ENCODE assay signal across 8 cellular contexts in genomic region chr7:27129729-27130539, GRCh38. TPM values are rescaled to one million over a fixed set of nuclear protein-coding genes. Genes with fewer than 3 reads are reported as not detected.
DNase-seq lines count a peak whose midpoint lies in the region; ATAC-seq and TF ChIP-seq lines count a peak whose summit lies in the region.

No MANE protein-coding gene starts in this region.

- H2AFZ ChIP-seq in fibroblast of lung (ENCODE audit: low read length), result no peak overlapping the region

- H3K36me3 ChIP-seq in fibroblast of lung (ENCODE audit: control insufficient read depth, insufficient read depth, low read length), result no peaks in the 10 kb centered on the region

- peaks cover 16% of the 10 kb centered on the region for H3K4me1 ChIP-seq in fibroblast of lung (ENCODE audit: control insufficient read depth, extremely low read depth, insufficient read depth, low read length)

- no peaks in the 10 kb centered on the region for H4K20me1 ChIP-seq in fibroblast of lung (ENCODE audit: control insufficient read depth, extremely low read depth, insufficient read depth, low read length)

- ATAC-seq in omental fat pad (ENCODE audit: low FRiP score) (peak; percentile 24), HG03378 (IDR thresholded peaks at IDR 0.05; ENCODE audit: unreplicated experiment) (no peak)

- H3K4me3 ChIP-seq in fibroblast of lung (replicated peaks in 1 of 4; ENCODE audit: control extremely low read depth in 1 of 4, insufficient read depth in 1 of 4, low read depth in 3 of 4, low read length in 4 of 4), result peak overlapping the region; percentile 34 to 71 (median 48)

- in situ Hi-C loops in Caki2 (cut with HindIII; ENCODE audit: low pct_unique_long_range_greater_than_20kb, low sequenced_read_pairs), result loop anchor here (5.0 kb wide), 1 partner anchor 32 kb away; no protein-coding TSS in a partner anchor

- DNase-seq in Caki2 (ENCODE audit: low read depth), result peak; percentile 28
- peak; percentile 62 for DNase-seq in NCI-H748 treated with DMSO at 0.1 percent for 48 hours (lab: John Stamatoyannopoulos, UW)
- DNase-seq in fibroblast of lung (ENCODE audit: low read depth in 2 of 2), result peak in 1 of 2 donors; percentile 29
- peak; percentile 22 for DNase-seq in omental fat pad (ENCODE audit: low spot score)
- DNase-seq in DMS79 treated with DMSO at 0.1 percent for 48 hours (lab: John Stamatoyannopoulos, UW), result no peak
- no peak for DNase-seq in DMS114 treated with DMSO at 0.1 percent for 48 hours (lab: John Stamatoyannopoulos, UW; ENCODE audit: unreplicated experiment)
- no peak for DNase-seq in 8988T

- peak overlapping the region; percentile 88 for H3K4me2 ChIP-seq in fibroblast of lung (ENCODE audit: extremely low read depth, insufficient read depth, low read length)

- H3K9me3 ChIP-seq in fibroblast of lung (ENCODE audit: control insufficient read depth, insufficient read depth, low read depth, low read length), result no peaks in the 10 kb centered on the region

- peaks cover 20% of the 10 kb centered on the region for H3K79me2 ChIP-seq in fibroblast of lung (ENCODE audit: control insufficient read depth, insufficient read depth, low read length)

- H3K27me3 ChIP-seq in fibroblast of lung (ENCODE audit: control insufficient read depth, insufficient read depth, low read length), result no peaks in the 10 kb centered on the region

- H3K27ac ChIP-seq in fibroblast of lung (ENCODE audit: insufficient read depth, low read length), result no peak overlapping the region

- TF ChIP-seq CTCF in fibroblast of lung (conservative IDR thresholded peaks at IDR 0.05 in 1 of 2, IDR thresholded peaks at IDR 0.05 in 1 of 2; ENCODE audit: low read depth in 1 of 2, low read length in 2 of 2) (no peak), omental fat pad (IDR thresholded peaks at IDR 0.05) (no peak)

- peak overlapping the region; percentile 58 for H3K9ac ChIP-seq in fibroblast of lung (ENCODE audit: insufficient read depth, low read length)

RNA-seq across cellular contexts. Expression of gene HOXA4, which starts 0.6 kb away (rescaled TPM):
- total RNA-seq in Caki2 (2014; rRNA removed; shearing (Covaris generic); ENCODE audit: low replicate concordance), result 5.6 and 10.3 TPM in 2 replicates
- total RNA-seq in fibroblast of lung, result 0.33 and 0.51 TPM in 2 replicates
- 2.4 and 3.6 TPM in 2 replicates for polyA plus RNA-seq in fibroblast of lung
- polyA plus RNA-seq in fibroblast of lung (2012), result 2.6 and 3.3 TPM in 2 replicates
- 1.6 and 3.6 TPM in 2 replicates for polyA minus RNA-seq in fibroblast of lung (ENCODE audit: low replicate concordance)
- total RNA-seq in omental fat pad, result 1 to 10 TPM; 1.6 to 5.7 (median 3.1) TPM

RNA-seq across cellular contexts. Expression of gene HOXA5, which starts 13.5 kb away (rescaled TPM):
- total RNA-seq in Caki2 (2014; rRNA removed; shearing (Covaris generic); ENCODE audit: low replicate concordance), result 53.0 and 130 TPM in 2 replicates
- 18.3 and 22.1 TPM in 2 replicates for total RNA-seq in fibroblast of lung
- polyA plus RNA-seq in fibroblast of lung, result 16.6 and 35.6 TPM in 2 replicates
- polyA plus RNA-seq in fibroblast of lung (2012), result 17.5 and 31.8 TPM in 2 replicates
- polyA minus RNA-seq in fibroblast of lung (ENCODE audit: low replicate concordance), result 3.1 and 3.9 TPM in 2 replicates
- 10 to 100 TPM; 10.4 to 39.4 (median 26.5) TPM for total RNA-seq in omental fat pad

RNA-seq across cellular contexts. Expression of gene HOXA6, which starts 17.6 kb away (rescaled TPM):
- 0.96 and 1.2 TPM in 2 replicates for total RNA-seq in Caki2 (2014; rRNA removed; shearing (Covaris generic); ENCODE audit: low replicate concordance)
- 3.6 and 4.4 TPM in 2 replicates for total RNA-seq in fibroblast of lung
- polyA plus RNA-seq in fibroblast of lung, result 0.70 and 1.2 TPM in 2 replicates
- 1.6 and 3.8 TPM in 2 replicates for polyA plus RNA-seq in fibroblast of lung (2012)
- polyA minus RNA-seq in fibroblast of lung (ENCODE audit: low replicate concordance), result 0.30 and 1.6 TPM in 2 replicates
- total RNA-seq in omental fat pad, result 10 to 100 TPM in 1 of 4 donors, 1 to 10 TPM in 3; 1.1 to 13.1 (median 6.4) TPM

RNA-seq across cellular contexts. Expression of gene HOXA3, which starts 22.4 kb away (rescaled TPM):
- total RNA-seq in Caki2 (2014; rRNA removed; shearing (Covaris generic); ENCODE audit: low replicate concordance), result 3.3 and 32.9 TPM in 2 replicates
- 1.5 TPM in 2 replicates for total RNA-seq in fibroblast of lung
- polyA plus RNA-seq in fibroblast of lung, result 0.44 and 0.68 TPM in 2 replicates
- 2.7 and 3.2 TPM in 2 replicates for polyA plus RNA-seq in fibroblast of lung (2012)
- 0.41 and 1.6 TPM in 2 replicates for polyA minus RNA-seq in fibroblast of lung (ENCODE audit: low replicate concordance)
- total RNA-seq in omental fat pad, result 10 to 100 TPM in 1 of 4 donors, 1 to 10 TPM in 3; 1.8 to 11.0 (median 4.3) TPM

RNA-seq across cellular contexts. Expression of gene HOXA7, which starts 26.5 kb away (rescaled TPM):
- total RNA-seq in Caki2 (2014; rRNA removed; shearing (Covaris generic); ENCODE audit: low replicate concordance), result 5.1 TPM in 1 of 2 replicates, not detected in the other
- total RNA-seq in fibroblast of lung (1.0 and 1.2 TPM in 2 replicates), omental fat pad (1 to 10 TPM; 4.6 to 6.1 (median 5.3) TPM)
- polyA plus RNA-seq in fibroblast of lung, result 5.3 and 5.9 TPM in 2 replicates
- polyA plus RNA-seq in fibroblast of lung (2012), result 6.8 and 7.9 TPM in 2 replicates
- 4.8 and 6.3 TPM in 2 replicates for polyA minus RNA-seq in fibroblast of lung (ENCODE audit: low replicate concordance)

Comparison
In these comparisons a context has a peak if more than half of its experiments do, and no peak if none do; other contexts are left out.
1. DNase-seq: peak in Caki2 (single experiment), NCI-H748 treated with DMSO at 0.1 percent for 48 hours (single experiment) and omental fat pad (single experiment); none in DMS79 treated with DMSO at 0.1 percent for 48 hours (single experiment), DMS114 treated with DMSO at 0.1 percent for 48 hours (single experiment) and 8988T (single experiment).